In the genomic region with DNA sequence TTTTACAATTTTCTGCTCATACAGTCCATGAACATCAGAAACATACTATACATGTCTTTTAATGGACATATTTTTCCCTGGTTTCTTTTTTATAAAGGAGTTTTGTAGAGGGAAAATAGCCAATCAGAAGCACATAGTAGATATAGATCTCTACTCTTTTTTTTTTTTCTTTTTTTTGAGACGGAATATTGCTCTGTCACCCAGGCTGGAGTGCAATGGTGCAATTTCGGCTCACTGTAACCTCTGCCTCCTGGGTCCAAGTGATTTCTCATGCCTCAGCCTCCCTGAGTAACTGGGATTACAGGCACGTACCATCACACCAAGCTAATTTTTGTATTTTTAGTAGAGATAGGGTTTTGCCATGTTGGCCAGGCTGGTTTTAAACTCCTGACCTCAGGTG, we compare ENCODE assay signal across 15 cellular contexts.
A peak's percentile ranks its signal among the peaks of the same experiment; 100 is the strongest.
DNase-seq lines count a peak whose midpoint lies in the region; ATAC-seq and TF ChIP-seq lines count a peak whose summit lies in the region.
"Had no signal": no experiment of that assay in that cellular context is flagged by ENCODE, and none has a peak within 500 bp of the region (broad histone marks: within the 10 kb centered on the region; RNA-seq: fewer than 3 reads in every experiment).

No MANE protein-coding gene starts in this region.

- H3K4me3 Mint-ChIP-seq in activated naive CD4-positive, alpha-beta T cell treated with anti-CD3 and anti-CD28 coated beads, Interleukin-2, amount 50 U/mL, for 24 hours = no peak overlapping the region
- no peak overlapping the region for H3K4me3 Mint-ChIP-seq in activated naive CD8-positive, alpha-beta T cell
- H3K4me3 Mint-ChIP-seq in stimulated activated naive B cell treated with anti-CD40 and anti-IgM and Interleukin-4, amounts not matched to agents 10 μg/mL and 1 μg/mL and 100 μg/mL, for 72 hours = no peak overlapping the region
- H3K4me3 Mint-ChIP-seq in activated T-helper 2 cell treated with anti-CD3 and anti-CD28 coated beads, Interferon-gamma antibody, Interleukin-2, Interleukin-4, amounts not matched to agents 10 μg/mL and 5 μg/mL and 100 μg/mL, durations not matched to agents 14 hours and 24 hours and 36 hours (ENCODE audit: low read depth) = no peak overlapping the region

- peaks cover 6% of the 10 kb centered on the region for H3K36me3 Mint-ChIP-seq in activated naive CD4-positive, alpha-beta T cell treated with anti-CD3 and anti-CD28 coated beads, Interleukin-2, amount 50 U/mL, for 24 hours
- H3K36me3 Mint-ChIP-seq in activated naive CD8-positive, alpha-beta T cell = no peaks in the 10 kb centered on the region
- peaks cover 8 to 25% of the 10 kb centered on the region in 2 donors for H3K36me3 Mint-ChIP-seq in stimulated activated naive B cell treated with anti-CD40 and anti-IgM and Interleukin-4, amounts not matched to agents 10 μg/mL and 1 μg/mL and 100 μg/mL, for 72 hours
- H3K36me3 Mint-ChIP-seq in activated T-helper 2 cell treated with anti-CD3 and anti-CD28 coated beads, Interferon-gamma antibody, Interleukin-2, Interleukin-4, amounts not matched to agents 10 μg/mL and 5 μg/mL and 100 μg/mL, durations not matched to agents 14 hours and 24 hours and 36 hours (ENCODE audit: low read depth) = no peaks in the 10 kb centered on the region

- H2AFZ ChIP-seq in KMS-11 (ENCODE audit: low read depth) = no peak overlapping the region

- peaks cover 7% of the 10 kb centered on the region for H3K9me3 Mint-ChIP-seq in activated naive CD4-positive, alpha-beta T cell treated with anti-CD3 and anti-CD28 coated beads, Interleukin-2, amount 50 U/mL, for 24 hours
- no peaks in the 10 kb centered on the region for H3K9me3 Mint-ChIP-seq in activated naive CD8-positive, alpha-beta T cell (ENCODE audit: low read depth)
- no peaks in the 10 kb centered on the region for H3K9me3 Mint-ChIP-seq in stimulated activated naive B cell treated with anti-CD40 and anti-IgM and Interleukin-4, amounts not matched to agents 10 μg/mL and 1 μg/mL and 100 μg/mL, for 72 hours
- H3K9me3 Mint-ChIP-seq in activated T-helper 2 cell treated with anti-CD3 and anti-CD28 coated beads, Interferon-gamma antibody, Interleukin-2, Interleukin-4, amounts not matched to agents 10 μg/mL and 5 μg/mL and 100 μg/mL, durations not matched to agents 14 hours and 24 hours and 36 hours = no peaks in the 10 kb centered on the region

- peaks cover 96% of the 10 kb centered on the region for H3K4me1 ChIP-seq in KMS-11 (ENCODE audit: low read depth, poor library complexity, severe bottlenecking)

- H3K4me3 ChIP-seq in KMS-11 (IDR thresholded peaks at IDR 0.05; ENCODE audit: insufficient read depth, low read depth, low read length) = no peak overlapping the region

- no peak for ATAC-seq in stimulated activated naive B cell treated with anti-CD40 and anti-IgM and Interleukin-4, amounts not matched to agents 10 μg/mL and 1 μg/mL and 100 μg/mL, for 72 hours (replicated peaks)
- ATAC-seq: PC-3 had no signal

- no peaks in the 10 kb centered on the region for H4K20me1 ChIP-seq in KMS-11 (ENCODE audit: insufficient read depth)

- peaks cover 93% of the 10 kb centered on the region for H3K4me1 Mint-ChIP-seq in activated naive CD4-positive, alpha-beta T cell treated with anti-CD3 and anti-CD28 coated beads, Interleukin-2, amount 50 U/mL, for 24 hours
- H3K4me1 Mint-ChIP-seq in activated naive CD8-positive, alpha-beta T cell (ENCODE audit: low read depth) = peaks cover 87% of the 10 kb centered on the region
- peaks cover 55 to 93% of the 10 kb centered on the region in 2 donors for H3K4me1 Mint-ChIP-seq in stimulated activated naive B cell treated with anti-CD40 and anti-IgM and Interleukin-4, amounts not matched to agents 10 μg/mL and 1 μg/mL and 100 μg/mL, for 72 hours
- peaks cover 4% of the 10 kb centered on the region for H3K4me1 Mint-ChIP-seq in activated T-helper 2 cell treated with anti-CD3 and anti-CD28 coated beads, Interferon-gamma antibody, Interleukin-2, Interleukin-4, amounts not matched to agents 10 μg/mL and 5 μg/mL and 100 μg/mL, durations not matched to agents 14 hours and 24 hours and 36 hours (ENCODE audit: low read depth)

- peak overlapping the region; percentile 49; the same call in 1 of the 2 replicates for H3K9ac ChIP-seq in KMS-11

- H3K79me2 ChIP-seq in KMS-11 (ENCODE audit: insufficient read depth, low read depth) = peaks cover 90% of the 10 kb centered on the region

- intact Hi-C loops in posterior cingulate gyrus (cut with DNase I) = no loop called here
- intact Hi-C loops in activated T-helper 2 cell treated with anti-CD3 and anti-CD28 coated beads, Interferon-gamma antibody, Interleukin-2, Interleukin-4, amounts not matched to agents 10 μg/mL and 5 μg/mL and 100 μg/mL, durations not matched to agents 14 hours and 24 hours and 36 hours (cut with micrococcal nuclease) = loop anchor here (5.0 kb wide), 1 partner anchor 53 kb away; no protein-coding TSS in a partner anchor

- H3K27ac Mint-ChIP-seq in activated naive CD4-positive, alpha-beta T cell treated with anti-CD3 and anti-CD28 coated beads, Interleukin-2, amount 50 U/mL, for 24 hours = peak overlapping the region; percentile 88
- peak overlapping the region; percentile 85 for H3K27ac Mint-ChIP-seq in activated naive CD8-positive, alpha-beta T cell
- peak overlapping the region; percentile 51 for H3K27ac Mint-ChIP-seq in stimulated activated naive B cell treated with anti-CD40 and anti-IgM and Interleukin-4, amounts not matched to agents 10 μg/mL and 1 μg/mL and 100 μg/mL, for 72 hours
- no peak overlapping the region for H3K27ac Mint-ChIP-seq in activated T-helper 2 cell treated with anti-CD3 and anti-CD28 coated beads, Interferon-gamma antibody, Interleukin-2, Interleukin-4, amounts not matched to agents 10 μg/mL and 5 μg/mL and 100 μg/mL, durations not matched to agents 14 hours and 24 hours and 36 hours

- H3K27me3 ChIP-seq in KMS-11 (ENCODE audit: insufficient read depth, low read depth) = no peaks in the 10 kb centered on the region

- H3K4me2 ChIP-seq in KMS-11 = peak overlapping the region; percentile 72; the same call in 1 of the 2 replicates

- H3K36me3 ChIP-seq in KMS-11 (ENCODE audit: insufficient read depth) = no peaks in the 10 kb centered on the region

- no peak for TF ChIP-seq CTCF in KMS-11 (conservative IDR thresholded peaks at IDR 0.05; ENCODE audit: low read depth, low read length)

- DNase-seq in activated naive CD4-positive, alpha-beta T cell (lab: John Stamatoyannopoulos, UW) = no peak
- no peak for DNase-seq in stimulated activated naive B cell treated with anti-CD40 and anti-IgM and Interleukin-4, amounts not matched to agents 10 μg/mL and 1 μg/mL and 100 μg/mL, for 72 hours
- DNase-seq in posterior cingulate gyrus = no peak
- DNase-seq in activated T-helper 2 cell treated with anti-CD3 and anti-CD28 coated beads, Interferon-gamma antibody, Interleukin-2, Interleukin-4, amounts not matched to agents 10 μg/mL and 5 μg/mL and 100 μg/mL, durations not matched to agents 14 hours and 24 hours and 36 hours (ENCODE audit: low spot score) = no peak
- DNase-seq: C1 segment of cervical spinal cord, DMS79 treated with DMSO at 0.1 percent for 48 hours, NCI-H1417 treated with DMSO at 0.1 percent for 48 hours, NCI-H187 treated with DMSO at 0.1 percent for 48 hours, NCI-H2227 treated with DMSO at 0.1 percent for 48 hours, NCI-H524 treated with DMSO at 0.1 percent for 48 hours, PC-3, RPMI8226 had no signal

- no peaks in the 10 kb centered on the region for H3K27me3 Mint-ChIP-seq in activated naive CD4-positive, alpha-beta T cell treated with anti-CD3 and anti-CD28 coated beads, Interleukin-2, amount 50 U/mL, for 24 hours
- H3K27me3 Mint-ChIP-seq in activated naive CD8-positive, alpha-beta T cell = no peaks in the 10 kb centered on the region
- H3K27me3 Mint-ChIP-seq in stimulated activated naive B cell treated with anti-CD40 and anti-IgM and Interleukin-4, amounts not matched to agents 10 μg/mL and 1 μg/mL and 100 μg/mL, for 72 hours = no peaks in the 10 kb centered on the region
- peaks cover 7% of the 10 kb centered on the region for H3K27me3 Mint-ChIP-seq in activated T-helper 2 cell treated with anti-CD3 and anti-CD28 coated beads, Interferon-gamma antibody, Interleukin-2, Interleukin-4, amounts not matched to agents 10 μg/mL and 5 μg/mL and 100 μg/mL, durations not matched to agents 14 hours and 24 hours and 36 hours (ENCODE audit: low read depth)

- peak overlapping the region; percentile 89 for H3K27ac ChIP-seq in KMS-11
